8 cellular contexts compared by ENCODE assay signal in the genomic region with DNA sequence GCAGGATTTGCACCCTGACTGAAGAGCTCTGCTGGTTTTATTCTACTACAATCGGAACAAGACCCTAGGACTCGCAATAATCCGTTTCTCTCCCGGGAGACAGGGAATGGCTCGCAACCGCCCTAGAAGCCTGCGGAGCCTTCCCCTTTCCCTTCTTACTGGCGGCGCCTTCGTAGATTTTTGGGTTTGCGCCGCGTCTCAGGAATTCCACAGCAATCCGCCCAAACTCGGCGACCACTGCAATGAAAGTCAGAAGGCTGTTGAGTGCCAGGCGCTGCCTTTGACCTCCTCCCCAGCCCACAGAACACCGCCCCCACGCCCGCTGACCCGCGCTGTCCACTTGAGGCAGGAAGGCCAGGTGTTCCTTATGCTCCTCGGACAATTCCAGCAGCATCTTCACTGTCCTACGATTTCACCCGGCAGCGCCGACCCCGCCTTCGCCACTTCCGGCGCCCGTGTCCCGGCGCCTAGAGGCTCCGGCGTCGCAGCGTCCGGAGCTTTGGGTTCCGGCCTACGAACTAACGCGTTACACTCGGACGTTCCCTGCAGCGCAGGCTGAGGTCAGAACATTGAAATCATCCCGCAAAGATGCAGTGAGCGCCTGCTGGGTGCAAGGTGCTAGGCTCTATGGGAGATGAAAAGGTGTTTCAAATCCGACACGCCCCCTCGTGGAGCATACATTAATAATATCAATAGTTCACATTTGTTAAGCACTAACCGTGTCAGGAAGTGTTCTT. TPM values are rescaled to one million over a fixed set of nuclear protein-coding genes. Genes with fewer than 3 reads are reported as not detected.
DNase-seq lines count a peak whose midpoint lies in the region; ATAC-seq, FAIRE-seq and TF ChIP-seq lines count a peak whose summit lies in the region.

Gene COMMD2, minus strand, starts transcription at position 439 of the 737 bp plus-strand sequence. Its CDS starts 45 bp downstream, at position 394.

- peak; percentile 99 for FAIRE-seq in GM12891 (lab: Jason Lieb, UNC)

- H3K9me3 ChIP-seq in left ventricle myocardium inferior (replicated peaks) = no peaks in the 10 kb centered on the region
- H3K9me3 ChIP-seq in prostate gland = no peaks in the 10 kb centered on the region

- intact Hi-C loops in left ventricle myocardium inferior (cut with micrococcal nuclease) = no loop called here
- intact Hi-C loops in prostate gland (cut with DNase I) = no loop called here

- peak; percentile 90 for TF ChIP-seq POLR2A in GM12891 (IDR thresholded peaks at IDR 0.05; ENCODE audit: low read depth, low read length)
- TF ChIP-seq POLR2A in prostate gland (IDR thresholded peaks at IDR 0.05) = peak; percentile 52

- H3K36me3 ChIP-seq in left ventricle myocardium inferior (peaks cover 30% of the 10 kb centered on the region), prostate gland (no peaks in the 10 kb centered on the region), urinary bladder (ENCODE audit: insufficient read depth) (peaks cover 7% of the 10 kb centered on the region)

- H3K27me3 ChIP-seq in left ventricle myocardium inferior (ENCODE audit: low read depth) = no peaks in the 10 kb centered on the region
- no peaks in the 10 kb centered on the region for H3K27me3 ChIP-seq in prostate gland (replicated peaks; ENCODE audit: insufficient read depth)

- DNase-seq in GM12891 (ENCODE audit: insufficient read length, low spot score) (peak; percentile 57), NCI-H1417 (lab: John Stamatoyannopoulos, UW) (peak; percentile 92 to 97 (median 92)), T-helper 1 cell (peak; percentile 37 to 92 (median 55)), amniotic epithelial cell (ENCODE audit: low read depth) (peak; percentile 82), left ventricle myocardium inferior (peak; percentile 73), prostate gland (ENCODE audit: low spot score) (peak; percentile 63)

- 1% methylated on average over 52 of the region's 52 CpGs for WGBS in prostate gland
- WGBS in urinary bladder = under 1% methylated on average over 52 of the region's 52 CpGs

- H3K4me3 ChIP-seq in left ventricle myocardium inferior = peak within 1 kb of the TSS; percentile 83
- H3K4me3 ChIP-seq in prostate gland = peak within 1 kb of the TSS; percentile 75 to 82
- peak within 1 kb of the TSS; percentile 77 for H3K4me3 ChIP-seq in urinary bladder (ENCODE audit: low read depth, low read length)

- H3K27ac ChIP-seq in left ventricle myocardium inferior (replicated peaks) (peak within 1 kb of the TSS; percentile 84), prostate gland (peak within 1 kb of the TSS; percentile 75 to 81), urinary bladder (ENCODE audit: low read depth) (peak within 1 kb of the TSS; percentile 23)

- TF ChIP-seq CTCF in left ventricle myocardium inferior (IDR thresholded peaks at IDR 0.05; ENCODE audit: borderline replicate concordance) (peak; percentile 48), prostate gland (IDR thresholded peaks at IDR 0.05) (peak in 3 of 4 experiments; percentile 43 to 55 (median 51))

- ATAC-seq in HG02763 (IDR thresholded peaks at IDR 0.05; ENCODE audit: unreplicated experiment) = peak; percentile 98

- H3K4me1 ChIP-seq in left ventricle myocardium inferior (peaks cover 29% of the 10 kb centered on the region), prostate gland (replicated peaks) (no peaks in the 10 kb centered on the region), urinary bladder (ENCODE audit: insufficient read depth) (peaks cover 2% of the 10 kb centered on the region)

TF ChIP-seq in GM12891, 5 proteins besides CTCF, POLR2A, EP300 and RAD21:
- TF ChIP-seq POLR2AphosphoS5 (IDR thresholded peaks at IDR 0.05; ENCODE audit: low read depth, low read length) (peak; percentile 87), POU2F2 (IDR thresholded peaks at IDR 0.05; ENCODE audit: low read depth, low read length) (peak; percentile 92), TAF1 (IDR thresholded peaks at IDR 0.05; ENCODE audit: low read depth, low read length) (peak; percentile 89), PAX5 (IDR thresholded peaks at IDR 0.05; ENCODE audit: insufficient read depth, low read length, severe bottlenecking) (peak; percentile 69), SPI1 (IDR thresholded peaks at IDR 0.05; ENCODE audit: low read depth, low read length) (no peak)
TF ChIP-seq in GM12891: peak in this region for 4.

RNA-seq across cellular contexts. Expression of gene COMMD2, which starts in this region (rescaled TPM):
- 13.4 TPM for polyA plus RNA-seq in GM12891 (2012; ENCODE audit: low read depth, missing spikeins)
- 18.4 TPM for total RNA-seq in left ventricle myocardium inferior
- 10 to 100 TPM; 21.6 to 26.9 TPM for total RNA-seq in prostate gland
- 59.2 TPM for total RNA-seq in urinary bladder
- 13.7 TPM for polyA plus RNA-seq in urinary bladder

Comparison
In these comparisons a context has a peak if more than half of its experiments do, and no peak if none do; other contexts are left out.
1. Peak in every context shown above with its lines: DNase-seq, ATAC-seq, H3K4me3 ChIP-seq and H3K27ac ChIP-seq.
2. H3K27ac ChIP-seq: peak in every context shown above with its lines; median percentile 84 in left ventricle myocardium inferior; 78 in prostate gland; 23 in urinary bladder.